In genomic region chr5:173293817-173294672, GRCh38 we compare ENCODE assay signal across 8 cellular contexts. TPM values are rescaled to one million over a fixed set of nuclear protein-coding genes. Genes with fewer than 3 reads are reported as not detected.
DNase-seq lines count a peak whose midpoint lies in the region; ATAC-seq and TF ChIP-seq lines count a peak whose summit lies in the region.

No MANE protein-coding gene starts in this region.

- H3K9me2 ChIP-seq in MM.1S (replicated peaks; ENCODE audit: insufficient read depth, low read length) (no peaks in the 10 kb centered on the region), SK-N-SH (no peaks in the 10 kb centered on the region)

- DNase-seq in DMS53 treated with DMSO at 0.1 percent for 48 hours (lab: John Stamatoyannopoulos, UW; ENCODE audit: unreplicated experiment) = peak; percentile 88
- DNase-seq in MM.1S = peak; percentile 68
- DNase-seq in SK-N-SH = peak; percentile 76
- DNase-seq in activated naive CD4-positive, alpha-beta T cell treated with anti-CD3 and anti-CD28 coated beads, Interleukin-2, amount 50 U/mL, for 16 hours = peak; percentile 74
- peak; percentile 65 to 94 (median 85) for DNase-seq in head of caudate nucleus
- DNase-seq in progenitor cell of endocrine pancreas (ENCODE audit: low spot score, unreplicated experiment) = peak; percentile 75
- peak; percentile 82 for DNase-seq in ureter (ENCODE audit: low spot score)

- H3K4me3 ChIP-seq in MM.1S (ENCODE audit: low read length) (peak overlapping the region; percentile 53), SK-N-SH (ENCODE audit: low read depth in 2 of 2, low read length in 1 of 2) (peak overlapping the region; percentile 18 to 42; a peak in 3 of 4 replicates)

- H3K79me2 ChIP-seq in MM.1S (ENCODE audit: low read length) (no peaks in the 10 kb centered on the region), SK-N-SH (ENCODE audit: insufficient read depth) (no peaks in the 10 kb centered on the region)

- no peak for TF ChIP-seq EP300 in SK-N-SH (IDR thresholded peaks at IDR 0.05; ENCODE audit: borderline replicate concordance in 1 of 2, low read depth in 1 of 2, low read length in 1 of 2)

- no peak overlapping the region for H3K27ac Mint-ChIP-seq in progenitor cell of endocrine pancreas

- H3K36me3 Mint-ChIP-seq in progenitor cell of endocrine pancreas (ENCODE audit: insufficient read depth) = no peaks in the 10 kb centered on the region

- TF ChIP-seq RAD21 in SK-N-SH (IDR thresholded peaks at IDR 0.05; ENCODE audit: low read length) = peak; percentile 98

- TF ChIP-seq CTCF in MM.1S (IDR thresholded peaks at IDR 0.05; ENCODE audit: low read length) (peak; percentile 88), SK-N-SH (IDR thresholded peaks at IDR 0.05) (peak; percentile 93), progenitor cell of endocrine pancreas (IDR thresholded peaks at IDR 0.05; ENCODE audit: unreplicated experiment) (peak; percentile 96)

- POLR2A ChIA-PET in SK-N-SH (lab: Yijun Ruan, JAX) = interaction anchor here (1.1 to 2.8 kb wide), 5 partner anchors 22 to 38 kb away, joined by 4 to 15 read pairs (median 7); partner anchors contain the start of gene STC2

- intact Hi-C loops in head of caudate nucleus (cut with DNase I) = loop anchor here (2.0 to 10.0 kb wide), 3 partner anchors 39 to 278 kb away; no protein-coding TSS in a partner anchor

- WGBS in SK-N-SH (ENCODE audit: low lambda C conversion rate) = 20% methylated on average over 35 of the region's 37 CpGs

- no peak overlapping the region for H3K9ac ChIP-seq in MM.1S (ENCODE audit: low read length)
- H3K9ac ChIP-seq in SK-N-SH = 0 out of 2 replicates have a peak overlapping the region, but pooled peaks have one; percentile 26

- H3K9me3 ChIP-seq in MM.1S (replicated peaks; ENCODE audit: insufficient read depth, low read length) (no peaks in the 10 kb centered on the region), SK-N-SH (no peaks in the 10 kb centered on the region)

- H3K36me3 ChIP-seq in MM.1S (replicated peaks; ENCODE audit: insufficient read depth, low read length) (no peaks in the 10 kb centered on the region), SK-N-SH (replicated peaks in 1 of 2; ENCODE audit: control insufficient read depth in 1 of 2, insufficient read depth in 2 of 2, low read length in 1 of 2) (no peaks in the 10 kb centered on the region)

- peaks cover 42% of the 10 kb centered on the region for H3K27me3 Mint-ChIP-seq in progenitor cell of endocrine pancreas

- H4K20me1 ChIP-seq in MM.1S (ENCODE audit: insufficient read depth, low read length) = no peaks in the 10 kb centered on the region
- no peaks in the 10 kb centered on the region for H4K20me1 ChIP-seq in SK-N-SH (ENCODE audit: insufficient read depth)

- H3K4me2 ChIP-seq in MM.1S (ENCODE audit: low read depth, low read length) (peak overlapping the region; percentile 89), SK-N-SH (peak overlapping the region; percentile 60)

- ATAC-seq in GM21825 (IDR thresholded peaks at IDR 0.05; ENCODE audit: unreplicated experiment) = peak; percentile 63

- H3K27me3 ChIP-seq in MM.1S (replicated peaks; ENCODE audit: insufficient read depth, low read length) (peaks cover 46% of the 10 kb centered on the region), SK-N-SH (ENCODE audit: insufficient read depth) (no peaks in the 10 kb centered on the region)

- peaks cover 16% of the 10 kb centered on the region for H3K4me1 Mint-ChIP-seq in progenitor cell of endocrine pancreas (ENCODE audit: low read depth)

- H3K4me1 ChIP-seq in MM.1S (ENCODE audit: low read length) (no peaks in the 10 kb centered on the region), SK-N-SH (ENCODE audit: control insufficient read depth in 1 of 2, insufficient read depth in 2 of 2, low read depth in 1 of 2, low read length in 1 of 2) (peaks cover 0 to 32% of the 10 kb centered on the region in 2 experiments; a peak in 3 of 4 replicates)

- no peaks in the 10 kb centered on the region for H3F3A ChIP-seq in MM.1S (ENCODE audit: insufficient read depth, low read length)
- peaks cover 5% of the 10 kb centered on the region for H3F3A ChIP-seq in SK-N-SH (replicated peaks; ENCODE audit: insufficient read depth)

- H3K4me3 Mint-ChIP-seq in progenitor cell of endocrine pancreas (ENCODE audit: low read depth) = peak overlapping the region; percentile 43

- H3K9me3 Mint-ChIP-seq in progenitor cell of endocrine pancreas (ENCODE audit: low read depth) = no peaks in the 10 kb centered on the region

- no peak overlapping the region for H3K27ac ChIP-seq in MM.1S (ENCODE audit: low read length)
- H3K27ac ChIP-seq in SK-N-SH (ENCODE audit: low read depth in 2 of 2, low read length in 1 of 2) = no peak overlapping the region

- CTCF ChIA-PET in SK-N-SH (lab: Yijun Ruan, JAX) = interaction anchor here (0.6 to 19.2 kb wide), 45 partner anchors 9 to 1030 kb away, joined by 3 to 503 read pairs (median 4); partner anchors contain the start of genes BOD1 and STC2

- peak overlapping the region; percentile 82 for H2AFZ ChIP-seq in MM.1S (ENCODE audit: low read length)
- H2AFZ ChIP-seq in SK-N-SH (ENCODE audit: low read depth) = peak overlapping the region; percentile 69

TF ChIP-seq in SK-N-SH, 30 proteins besides CTCF, POLR2A, EP300 and RAD21:
- TF ChIP-seq SMC3 (IDR thresholded peaks at IDR 0.05; ENCODE audit: low read depth, low read length) = peak; percentile 97
- TF ChIP-seq, protein P1, sequence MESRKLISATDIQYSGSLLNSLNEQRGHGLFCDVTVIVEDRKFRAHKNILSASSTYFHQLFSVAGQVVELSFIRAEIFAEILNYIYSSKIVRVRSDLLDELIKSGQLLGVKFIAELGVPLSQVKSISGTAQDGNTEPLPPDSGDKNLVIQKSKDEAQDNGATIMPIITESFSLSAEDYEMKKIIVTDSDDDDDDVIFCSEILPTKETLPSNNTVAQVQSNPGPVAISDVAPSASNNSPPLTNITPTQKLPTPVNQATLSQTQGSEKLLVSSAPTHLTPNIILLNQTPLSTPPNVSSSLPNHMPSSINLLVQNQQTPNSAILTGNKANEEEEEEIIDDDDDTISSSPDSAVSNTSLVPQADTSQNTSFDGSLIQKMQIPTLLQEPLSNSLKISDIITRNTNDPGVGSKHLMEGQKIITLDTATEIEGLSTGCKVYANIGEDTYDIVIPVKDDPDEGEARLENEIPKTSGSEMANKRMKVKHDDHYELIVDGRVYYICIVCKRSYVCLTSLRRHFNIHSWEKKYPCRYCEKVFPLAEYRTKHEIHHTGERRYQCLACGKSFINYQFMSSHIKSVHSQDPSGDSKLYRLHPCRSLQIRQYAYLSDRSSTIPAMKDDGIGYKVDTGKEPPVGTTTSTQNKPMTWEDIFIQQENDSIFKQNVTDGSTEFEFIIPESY (IDR thresholded peaks at IDR 0.05; ENCODE audit: borderline replicate concordance, low read depth) = no peak
- TF ChIP-seq GATA2 (CRISPR knock-in tag; IDR thresholded peaks at IDR 0.05) = no peak
- peak; percentile 35; the same call in 1 of the 2 replicates for TF ChIP-seq RCOR1 (IDR thresholded peaks at IDR 0.05; ENCODE audit: low read length)

RNA-seq across cellular contexts. Expression of gene STC2, which starts 34.2 kb away (rescaled TPM):
- polyA plus RNA-seq in SK-N-SH (2012; rRNA removed) = 5.9 and 9.1 TPM in 2 replicates
- polyA plus RNA-seq in SK-N-SH (2012; cell fraction: cytosol; rRNA removed) = 4.7 and 5.4 TPM in 2 replicates
- 6.4 and 6.8 TPM in 2 replicates for polyA plus RNA-seq in SK-N-SH (2012; cell fraction: nucleus; rRNA removed)
- 12.2 and 20.2 TPM in 2 replicates for total RNA-seq in progenitor cell of endocrine pancreas
- 8.8 TPM for total RNA-seq in ureter

RNA-seq across cellular contexts. Expression of gene NKX2-5, which starts 59.0 kb away (rescaled TPM):
- not detected in 2 replicates for polyA plus RNA-seq in SK-N-SH (2012; rRNA removed)
- polyA plus RNA-seq in SK-N-SH (2012; cell fraction: cytosol; rRNA removed) = not detected in 2 replicates
- polyA plus RNA-seq in SK-N-SH (2012; cell fraction: nucleus; rRNA removed) = not detected in 2 replicates
- total RNA-seq in progenitor cell of endocrine pancreas (0.34 and 0.58 TPM in 2 replicates), ureter (not detected)
